ENCODE assay signal across 1 cellular context in the genomic region with DNA sequence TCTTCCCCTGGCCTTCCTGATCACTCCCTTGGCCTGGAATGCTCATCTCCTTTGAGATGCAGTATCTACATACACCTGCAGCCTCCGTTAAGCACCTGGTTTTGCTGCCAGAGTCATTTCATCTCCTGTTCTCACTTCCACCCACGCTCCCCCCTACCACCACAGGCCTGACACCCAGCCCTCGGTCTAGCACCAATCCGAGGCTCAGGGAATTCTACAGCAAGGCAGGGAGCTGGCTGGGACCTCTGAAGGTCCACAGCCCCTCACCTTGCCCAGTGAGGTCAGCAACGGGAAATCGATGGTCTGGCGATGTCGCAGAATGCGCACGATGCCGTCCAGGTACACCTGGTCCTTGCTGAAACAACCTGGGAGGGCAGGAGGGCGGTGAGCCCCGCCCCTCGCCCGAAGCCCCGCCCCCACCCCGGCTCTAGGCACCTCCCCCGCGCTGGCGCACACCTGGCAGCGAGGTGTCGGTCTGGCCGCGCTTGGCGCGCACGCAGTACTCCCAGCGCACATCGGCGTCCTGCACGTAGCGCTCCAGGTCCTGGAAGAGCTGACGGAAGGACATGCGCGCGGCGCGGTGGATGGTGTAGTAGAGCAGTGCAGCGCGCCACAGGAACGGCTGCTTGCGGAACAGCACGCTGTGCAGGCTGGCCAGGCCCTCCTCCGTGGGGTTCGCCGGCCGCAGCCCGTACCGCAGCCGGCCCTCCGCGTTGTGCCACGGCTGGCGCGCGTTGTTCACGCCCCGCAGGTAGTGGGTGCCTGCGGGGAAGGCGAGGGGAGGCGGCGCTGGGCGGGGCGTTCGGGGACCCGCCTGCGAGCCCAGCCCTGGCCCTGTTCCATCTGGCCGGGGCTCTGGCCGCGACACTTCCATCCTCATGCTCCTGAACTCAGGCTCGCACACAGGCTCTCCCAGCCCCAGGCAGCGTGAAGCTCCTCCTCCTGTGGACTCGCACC.
TF ChIP-seq lines count a peak whose summit lies in the region.

No MANE protein-coding gene starts in this region.

TF ChIP-seq in endothelial cell of umbilical vein, 7 proteins besides CTCF, POLR2A, EP300 and RAD21:
- TF ChIP-seq GATA2 (IDR thresholded peaks at IDR 0.05; ENCODE audit: insufficient read depth, insufficient read length, low read depth, low read length) (no peak), POLR2AphosphoS5 (IDR thresholded peaks at IDR 0.05; ENCODE audit: insufficient read depth, low read depth, low read length) (peak; percentile 43)
TF ChIP-seq in endothelial cell of umbilical vein: peak in this region for 1.
